ENCODE assay signal across 25 cellular contexts in genomic region chr1:15321601-15322000, GRCh38.
A peak's percentile ranks its signal among the peaks of the same experiment; 100 is the strongest.
DNase-seq lines count a peak whose midpoint lies in the region; FAIRE-seq and TF ChIP-seq lines count a peak whose summit lies in the region.
"Had no signal": no experiment of that assay in that cellular context is flagged by ENCODE, and none has a peak within 500 bp of the region (broad histone marks: within the 10 kb centered on the region; RNA-seq: fewer than 3 reads in every experiment).

No MANE protein-coding gene starts in this region.

- H4K20me1 ChIP-seq in H1 (replicated peaks in 1 of 2; ENCODE audit: control insufficient read depth in 1 of 2, insufficient read depth in 2 of 2, low read length in 2 of 2) = no peaks in the 10 kb centered on the region
- H4K20me1 ChIP-seq: BLaER1 had no signal

- POLR2A ChIA-PET in H1 (lab: Charles Lee; ENCODE audit: partially characterized antibody) = no interaction called here

- FAIRE-seq in GM12891 (lab: Jason Lieb, UNC) (peak; percentile 64), HTR-8/SVneo (lab: Jason Lieb, UNC) (peak; percentile 33), H1 (lab: Jason Lieb, UNC) (no peak)
- FAIRE-seq: A204.1, GM12892, GM18507, GM19239 had no signal

- H4K8ac ChIP-seq in H1 (ENCODE audit: extremely low read depth, insufficient read depth, low read length) = no peak overlapping the region

- no peak for TF ChIP-seq EP300 in H1 (IDR thresholded peaks at IDR 0.05; ENCODE audit: borderline replicate concordance in 1 of 2, low read depth in 2 of 2, low read length in 2 of 2)

- peak overlapping the region; percentile 9 for H3K56ac ChIP-seq in H1 (replicated peaks; ENCODE audit: insufficient read length, low read depth, low read length)

- TF ChIP-seq RAD21 in H1 (IDR thresholded peaks at IDR 0.05 in 1 of 2, conservative IDR thresholded peaks at IDR 0.05 in 1 of 2; ENCODE audit: low read depth in 2 of 2, low read length in 2 of 2) = no peak

- TF ChIP-seq POLR2A in GM12891 (IDR thresholded peaks at IDR 0.05; ENCODE audit: low read depth, low read length) = no peak
- TF ChIP-seq POLR2A in H1 (IDR thresholded peaks at IDR 0.05; ENCODE audit: control extremely low read depth in 1 of 2, low read depth in 2 of 2, low read length in 2 of 2) = no peak

- H3K4me2 ChIP-seq in H1 (ENCODE audit: insufficient read depth in 1 of 2, low read depth in 2 of 2, low read length in 2 of 2) = no peak overlapping the region
- H3K4me2 ChIP-seq: BLaER1 had no signal

- H2BK15ac ChIP-seq in H1 (ENCODE audit: low read length) = no peak overlapping the region

- H4K91ac ChIP-seq in H1 (replicated peaks; ENCODE audit: insufficient read length, low read length) = no peak overlapping the region

- peaks cover 0 to 11% (median 6%) of the 10 kb centered on the region in 4 experiments; a peak in 5 of 7 replicates for H3K4me1 ChIP-seq in H1 (replicated peaks in 1 of 4; ENCODE audit: control insufficient read depth in 3 of 4, insufficient read depth in 4 of 4, low read length in 3 of 4)
- H3K4me1 ChIP-seq: BE2C, BLaER1 had no signal

- H3K14ac ChIP-seq in H1 (ENCODE audit: insufficient read length) = no peak overlapping the region

- H3K36me3 ChIP-seq in H1 (ENCODE audit: control insufficient read depth in 2 of 4, insufficient read depth in 4 of 4, low read length in 3 of 4) = no peaks in the 10 kb centered on the region
- H3K36me3 ChIP-seq: BE2C, BLaER1 had no signal

- H3K4ac ChIP-seq in H1 (replicated peaks; ENCODE audit: insufficient read length, low read depth, low read length) = no peak overlapping the region

- H2AFZ ChIP-seq in H1 (ENCODE audit: low read length) = no peak overlapping the region

- DNase-seq in GM12891 (ENCODE audit: insufficient read length, low spot score) = no peak
- no peak for DNase-seq in HTR-8/SVneo (ENCODE audit: insufficient read length, low spot score)
- no peak for DNase-seq in H1 (ENCODE audit: low read depth in 1 of 2, low spot score in 2 of 2)
- no peak for DNase-seq in cerebellum (ENCODE audit: low spot score)
- DNase-seq in NK-92 (lab: John Stamatoyannopoulos, UW; ENCODE audit: unreplicated experiment) = no peak
- DNase-seq: 8988T; ACHN; BE2C; C1 segment of cervical spinal cord; CD4-positive, alpha-beta memory T cell; CD4-positive, CD25-positive, alpha-beta regulatory T cell; CD8-positive, alpha-beta memory T cell; COR-L47; DMS 273 treated with DMSO at 0.1 percent for 48 hours; DMS153; DMS53; DMS79; DND-41; EL; GDM1 had no signal

- H4K5ac ChIP-seq in H1 (ENCODE audit: insufficient read length, low read depth, low read length) = no peak overlapping the region

- no peak overlapping the region for H3K9ac ChIP-seq in H1 (replicated peaks in 1 of 4; ENCODE audit: extremely low read depth in 1 of 4, low read depth in 3 of 4, low read length in 3 of 4)
- H3K9ac ChIP-seq: BLaER1 had no signal

- no peak overlapping the region for H3K27ac ChIP-seq in H1 (ENCODE audit: low read depth, low read length)
- H3K27ac ChIP-seq: BLaER1 had no signal

- no peak overlapping the region for H2AK5ac ChIP-seq in H1 (ENCODE audit: low read depth, low read length)

- no peaks in the 10 kb centered on the region for H3K27me3 ChIP-seq in H1 (replicated peaks in 1 of 4; ENCODE audit: control insufficient read depth in 3 of 4, extremely low read depth in 1 of 4, insufficient read depth in 3 of 4, low read length in 3 of 4)
- H3K27me3 ChIP-seq: BE2C, BLaER1 had no signal

- H3K18ac ChIP-seq in H1 (ENCODE audit: extremely low read depth, low read length) = no peak overlapping the region

- H3K4me3 ChIP-seq in H1 (ENCODE audit: extremely low read depth in 1 of 4, insufficient read depth in 2 of 4, low read depth in 3 of 4, low read length in 4 of 4) = no peak overlapping the region
- H3K4me3 ChIP-seq: BLaER1 had no signal

- no peak overlapping the region for H2BK12ac ChIP-seq in H1 (ENCODE audit: low read depth, low read length)

- no peaks in the 10 kb centered on the region; a peak in 1 of 4 replicates for H3K9me3 ChIP-seq in H1 (ENCODE audit: insufficient read depth in 2 of 2, low read depth in 1 of 2, low read length in 1 of 2)
- H3K9me3 ChIP-seq: BE2C had no signal

- no peak overlapping the region for H3K23ac ChIP-seq in H1 (ENCODE audit: insufficient read length)

- WGBS in H1 (ENCODE audit: extremely low coverage in 1 of 2, insufficient coverage in 1 of 2, insufficient read length in 1 of 2, insufficient replicate concordance in 2 of 2, low coverage in 1 of 2, low lambda C conversion rate in 2 of 2, missing lambda C conversion rate in 1 of 2), 2 experiments = 90% methylated on average over 2 of the region's 2 CpGs; no CpG with 5 or more reads in 1 of the 2 experiments

- no peak overlapping the region for H2BK120ac ChIP-seq in H1 (replicated peaks; ENCODE audit: low read depth, low read length)

- no peak overlapping the region for H2BK20ac ChIP-seq in H1 (ENCODE audit: low read length)

- no peaks in the 10 kb centered on the region for H3K79me1 ChIP-seq in H1 (ENCODE audit: low read depth, low read length)

- H3K23me2 ChIP-seq in H1 (ENCODE audit: low read depth, low read length) = no peaks in the 10 kb centered on the region

- CTCF ChIA-PET in H1 (lab: Charles Lee; ENCODE audit: partially characterized antibody) = interaction anchor here (0.7 to 4.8 kb wide), 5 partner anchors 17 to 115 kb away, joined by 3 to 170 read pairs (median 4); no protein-coding TSS in a partner anchor

- no peak for TF ChIP-seq CTCF in H1 (IDR thresholded peaks at IDR 0.05; ENCODE audit: control extremely low read depth in 1 of 3, insufficient read depth in 1 of 3, low read depth in 1 of 3, low read length in 3 of 3)

- H3K79me2 ChIP-seq in H1 (ENCODE audit: control insufficient read depth in 1 of 2, insufficient read depth in 2 of 2, low read length in 2 of 2) = no peaks in the 10 kb centered on the region

- H2BK5ac ChIP-seq in H1 (ENCODE audit: low read depth, low read length) = no peak overlapping the region

TF ChIP-seq in GM12891, 5 proteins besides CTCF, POLR2A, EP300 and RAD21:
- TF ChIP-seq PAX5 (IDR thresholded peaks at IDR 0.05; ENCODE audit: insufficient read depth, low read length, severe bottlenecking) (no peak), SPI1 (IDR thresholded peaks at IDR 0.05; ENCODE audit: low read depth, low read length) (no peak), TAF1 (IDR thresholded peaks at IDR 0.05; ENCODE audit: low read depth, low read length) (no peak)
TF ChIP-seq in GM12891: peak in this region for 0.

TF ChIP-seq in H1, 55 proteins besides CTCF, POLR2A, EP300 and RAD21:
- no peak for TF ChIP-seq POLR2AphosphoS5 (IDR thresholded peaks at IDR 0.05; ENCODE audit: low read depth, low read length)
- no peak for TF ChIP-seq MAX (IDR thresholded peaks at IDR 0.05)
- no peak for TF ChIP-seq RFX5 (IDR thresholded peaks at IDR 0.05; ENCODE audit: borderline replicate concordance, low read depth, low read length)
- no peak for TF ChIP-seq SIX5 (IDR thresholded peaks at IDR 0.05; ENCODE audit: low read depth, low read length)
- TF ChIP-seq TAF1 (IDR thresholded peaks at IDR 0.05; ENCODE audit: low read depth, low read length) = no peak
- TF ChIP-seq RXRA (IDR thresholded peaks at IDR 0.05; ENCODE audit: insufficient read depth, low read depth, low read length) = no peak
